In the genomic region with DNA sequence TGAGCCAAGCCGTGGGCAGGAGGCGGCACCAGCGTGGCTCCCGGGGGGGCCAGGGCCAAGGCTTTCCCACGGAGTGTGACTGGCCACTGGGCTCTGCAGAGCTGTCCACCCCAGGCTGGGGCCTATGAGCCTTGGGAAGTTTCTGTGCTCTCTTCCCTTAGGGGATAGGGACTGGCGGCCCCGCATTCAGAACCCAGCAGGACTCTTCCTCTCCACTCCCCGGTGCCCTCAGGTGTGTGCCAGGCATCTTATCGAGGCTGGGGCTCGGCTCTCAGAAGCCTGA, we compare ENCODE assay signal across 14 cellular contexts.
"Had no signal": no experiment of that assay in that cellular context is flagged by ENCODE, and none has a peak within 500 bp of the region (broad histone marks: within the 10 kb centered on the region; RNA-seq: fewer than 3 reads in every experiment).

No MANE protein-coding gene starts in this region.

- H3K27ac ChIP-seq: brain microvascular endothelial cell, parathyroid adenoma had no signal

- DNase-seq: activated CD4-positive, alpha-beta T cell treated with anti-CD3 and anti-CD28 coated beads, Interleukin-2, amount 10 ng/mL, durations not matched to agents 7 days and 5 days; activated effector memory CD4-positive, alpha-beta T cell treated with Interleukin-2 at 50 U/mL for 16 hours; activated T-cell treated with anti-CD3 and anti-CD28 coated beads, Interleukin-2, amount 50 U/mL, for 24 hours; amniotic stem cell; brain microvascular endothelial cell; cerebellar nuclear complex; foreskin fibroblast; SK-N-SH; trophoblast cell had no signal

- H3K4me1 ChIP-seq: parathyroid adenoma had no signal

- H3K4me1 Mint-ChIP-seq: activated CD4-positive, alpha-beta T cell treated with anti-CD3 and anti-CD28 coated beads, Interleukin-2, amount 10 ng/mL, durations not matched to agents 7 days and 5 days; activated naive CD4-positive, alpha-beta T cell treated with anti-CD3 and anti-CD28 coated beads, Interleukin-2, amount 50 U/mL, for 24 hours had no signal

- H3K27me3 ChIP-seq: brain microvascular endothelial cell, esophagus muscularis mucosa had no signal

- ATAC-seq: stimulated activated memory B cell treated with anti-CD40 and anti-IgM and Interleukin-4, amounts not matched to agents 10 μg/mL and 1 μg/mL and 100 μg/mL, for 72 hours; WTC11 had no signal

- H3K27ac Mint-ChIP-seq: activated CD4-positive, alpha-beta T cell treated with anti-CD3 and anti-CD28 coated beads, Interleukin-2, amount 10 ng/mL, durations not matched to agents 7 days and 5 days; activated naive CD4-positive, alpha-beta T cell treated with anti-CD3 and anti-CD28 coated beads, Interleukin-2, amount 50 U/mL, for 24 hours; activated T-cell treated with anti-CD3 and anti-CD28 coated beads, Interleukin-2, amount 50 U/mL, for 24 hours; stimulated activated memory B cell treated with anti-CD40 and anti-IgM and Interleukin-4, amounts not matched to agents 10 μg/mL and 1 μg/mL and 100 μg/mL, for 72 hours had no signal

- H3K36me3 ChIP-seq: brain microvascular endothelial cell, esophagus muscularis mucosa had no signal

- H3K4me3 Mint-ChIP-seq: activated CD4-positive, alpha-beta T cell treated with anti-CD3 and anti-CD28 coated beads, Interleukin-2, amount 10 ng/mL, durations not matched to agents 7 days and 5 days; activated naive CD4-positive, alpha-beta T cell treated with anti-CD3 and anti-CD28 coated beads, Interleukin-2, amount 50 U/mL, for 24 hours; activated T-cell treated with anti-CD3 and anti-CD28 coated beads, Interleukin-2, amount 50 U/mL, for 24 hours; stimulated activated memory B cell treated with anti-CD40 and anti-IgM and Interleukin-4, amounts not matched to agents 10 μg/mL and 1 μg/mL and 100 μg/mL, for 72 hours; WTC11 had no signal

- H3K36me3 Mint-ChIP-seq: activated naive CD4-positive, alpha-beta T cell treated with anti-CD3 and anti-CD28 coated beads, Interleukin-2, amount 50 U/mL, for 24 hours; stimulated activated memory B cell treated with anti-CD40 and anti-IgM and Interleukin-4, amounts not matched to agents 10 μg/mL and 1 μg/mL and 100 μg/mL, for 72 hours; WTC11 had no signal

- H3K4me3 ChIP-seq: esophagus muscularis mucosa had no signal

- H3K9me3 ChIP-seq: esophagus muscularis mucosa, SK-N-SH had no signal

- H3K9me3 Mint-ChIP-seq: activated CD4-positive, alpha-beta T cell treated with anti-CD3 and anti-CD28 coated beads, Interleukin-2, amount 10 ng/mL, durations not matched to agents 7 days and 5 days; activated naive CD4-positive, alpha-beta T cell treated with anti-CD3 and anti-CD28 coated beads, Interleukin-2, amount 50 U/mL, for 24 hours; activated T-cell treated with anti-CD3 and anti-CD28 coated beads, Interleukin-2, amount 50 U/mL, for 24 hours; stimulated activated memory B cell treated with anti-CD40 and anti-IgM and Interleukin-4, amounts not matched to agents 10 μg/mL and 1 μg/mL and 100 μg/mL, for 72 hours; WTC11 had no signal

- H3K27me3 Mint-ChIP-seq: activated CD4-positive, alpha-beta T cell treated with anti-CD3 and anti-CD28 coated beads, Interleukin-2, amount 10 ng/mL, durations not matched to agents 7 days and 5 days; activated naive CD4-positive, alpha-beta T cell treated with anti-CD3 and anti-CD28 coated beads, Interleukin-2, amount 50 U/mL, for 24 hours; activated T-cell treated with anti-CD3 and anti-CD28 coated beads, Interleukin-2, amount 50 U/mL, for 24 hours; stimulated activated memory B cell treated with anti-CD40 and anti-IgM and Interleukin-4, amounts not matched to agents 10 μg/mL and 1 μg/mL and 100 μg/mL, for 72 hours had no signal
